21 cellular contexts compared by ENCODE assay signal in genomic region chr7:154912921-154913644, GRCh38.
DNase-seq lines count a peak whose midpoint lies in the region; ATAC-seq, FAIRE-seq and TF ChIP-seq lines count a peak whose summit lies in the region.
"Had no signal": no experiment of that assay in that cellular context is flagged by ENCODE, and none has a peak within 500 bp of the region (broad histone marks: within the 10 kb centered on the region; RNA-seq: fewer than 3 reads in every experiment).

No MANE protein-coding gene starts in this region.

- no peak for FAIRE-seq in pancreas (lab: Jason Lieb, UNC)
- FAIRE-seq: astrocyte, HTR-8/SVneo had no signal

- ATAC-seq in IMR-90 (ENCODE audit: low read depth), result no peak
- no peak for ATAC-seq in stimulated activated naive B cell treated with anti-CD40 and anti-IgM and Interleukin-4, amounts not matched to agents 10 μg/mL and 1 μg/mL and 100 μg/mL, for 72 hours (replicated peaks)
- ATAC-seq in omental fat pad (ENCODE audit: low FRiP score), result no peak
- no peak for ATAC-seq in GM18520 (IDR thresholded peaks at IDR 0.05; ENCODE audit: unreplicated experiment)
- no peak for ATAC-seq in pancreas

- TF ChIP-seq RAD21 in IMR-90 (IDR thresholded peaks at IDR 0.05; ENCODE audit: low read length), result no peak

- H3K18ac ChIP-seq in IMR-90 (ENCODE audit: low read depth, low read length), result no peak overlapping the region

- H3K14ac ChIP-seq in IMR-90 (replicated peaks; ENCODE audit: low read depth, low read length), result no peak overlapping the region

- H3K27ac ChIP-seq in IMR-90 (ENCODE audit: insufficient read depth, low read length), result no peak overlapping the region
- peak overlapping the region; percentile 42 for H3K27ac ChIP-seq in layer of hippocampus (ENCODE audit: low read depth, low read length)
- H3K27ac ChIP-seq in pancreas, result no peak overlapping the region
- H3K27ac ChIP-seq: psoas muscle, thyroid gland had no signal

- H3K9me1 ChIP-seq in IMR-90 (ENCODE audit: insufficient read depth, low read length), result no peaks in the 10 kb centered on the region

- no peak overlapping the region for H4K8ac ChIP-seq in IMR-90 (ENCODE audit: low read depth in 2 of 2, low read length in 2 of 2)

- peaks cover 2 to 8% of the 10 kb centered on the region in 2 donors for H3K36me3 Mint-ChIP-seq in stimulated activated naive B cell treated with anti-CD40 and anti-IgM and Interleukin-4, amounts not matched to agents 10 μg/mL and 1 μg/mL and 100 μg/mL, for 72 hours
- H3K36me3 Mint-ChIP-seq: activated naive CD8-positive, alpha-beta T cell; CD8-positive, alpha-beta T cell; mesothelial cell of epicardium; stimulated activated memory B cell treated with anti-CD40 and anti-IgM and Interleukin-4, amounts not matched to agents 10 μg/mL and 1 μg/mL and 100 μg/mL, for 72 hours had no signal

- no peak overlapping the region for H3K4me3 Mint-ChIP-seq in stimulated activated naive B cell treated with anti-CD40 and anti-IgM and Interleukin-4, amounts not matched to agents 10 μg/mL and 1 μg/mL and 100 μg/mL, for 72 hours
- H3K4me3 Mint-ChIP-seq: neural crest cell had no signal

- H2BK20ac ChIP-seq in IMR-90 (ENCODE audit: low read depth, low read length), result no peak overlapping the region

- H3K27me3 Mint-ChIP-seq in stimulated activated naive B cell treated with anti-CD40 and anti-IgM and Interleukin-4, amounts not matched to agents 10 μg/mL and 1 μg/mL and 100 μg/mL, for 72 hours, result peaks cover 48 to 67% of the 10 kb centered on the region in 2 donors

- H4K20me1 ChIP-seq in IMR-90 (ENCODE audit: insufficient read depth, low read length), result no peaks in the 10 kb centered on the region

- no peak for TF ChIP-seq CTCF in IMR-90 (conservative IDR thresholded peaks at IDR 0.05; ENCODE audit: low read depth, low read length)
- TF ChIP-seq CTCF in omental fat pad (IDR thresholded peaks at IDR 0.05), result no peak
- TF ChIP-seq CTCF in pancreas (IDR thresholded peaks at IDR 0.05), result no peak

- no peaks in the 10 kb centered on the region for H3K36me3 ChIP-seq in IMR-90 (ENCODE audit: control insufficient read depth, insufficient read depth, low read length)
- H3K36me3 ChIP-seq in pancreas, result no peaks in the 10 kb centered on the region
- H3K36me3 ChIP-seq: thyroid gland had no signal

- no peak overlapping the region for H2AFZ ChIP-seq in IMR-90 (replicated peaks; ENCODE audit: low read length, poor library complexity)

- H3K9me3 ChIP-seq in IMR-90 (ENCODE audit: control insufficient read depth, insufficient read depth, low read length), result peaks cover 3% of the 10 kb centered on the region; the same call in 1 of the 2 replicates
- H3K9me3 ChIP-seq in pancreas, result no peaks in the 10 kb centered on the region
- H3K9me3 ChIP-seq: psoas muscle, thyroid gland had no signal

- H3K4me1 Mint-ChIP-seq in stimulated activated naive B cell treated with anti-CD40 and anti-IgM and Interleukin-4, amounts not matched to agents 10 μg/mL and 1 μg/mL and 100 μg/mL, for 72 hours, result peaks cover 6 to 14% of the 10 kb centered on the region in 2 donors
- H3K4me1 Mint-ChIP-seq: activated T-helper 17 cell treated with anti-CD3 and anti-CD28 coated beads, Interleukin-2, amount 50 U/mL, for 72 hours; neural crest cell had no signal

- H3K4me2 ChIP-seq in IMR-90 (ENCODE audit: low read depth, low read length), result no peak overlapping the region

- in situ Hi-C loops in IMR-90 (cut with MboI; ENCODE audit: low sequenced_read_pairs), result no loop called here

- H3K79me1 ChIP-seq in IMR-90 (ENCODE audit: low read depth in 1 of 2, low read length in 2 of 2), result no peaks in the 10 kb centered on the region

- DNase-seq in IMR-90 (no peak), cerebellar cortex (ENCODE audit: low spot score) (peak; percentile 68), omental fat pad (ENCODE audit: low spot score) (no peak), pancreas (no peak)
- no peak for DNase-seq in stimulated activated naive B cell treated with anti-CD40 and anti-IgM and Interleukin-4, amounts not matched to agents 10 μg/mL and 1 μg/mL and 100 μg/mL, for 72 hours
- DNase-seq: NCI-H2227 treated with DMSO at 0.1 percent for 48 hours had no signal

- peak overlapping the region; percentile 33 for H3K27ac Mint-ChIP-seq in stimulated activated naive B cell treated with anti-CD40 and anti-IgM and Interleukin-4, amounts not matched to agents 10 μg/mL and 1 μg/mL and 100 μg/mL, for 72 hours
- H3K27ac Mint-ChIP-seq: activated naive CD8-positive, alpha-beta T cell; activated T-helper 17 cell treated with anti-CD3 and anti-CD28 coated beads, Interleukin-2, amount 50 U/mL, for 72 hours; CD8-positive, alpha-beta T cell; endodermal cell; HFFc6; mesothelial cell of epicardium had no signal

- H3K9ac ChIP-seq in IMR-90 (ENCODE audit: low read depth, low read length), result no peak overlapping the region

- H2BK15ac ChIP-seq in IMR-90 (ENCODE audit: low read depth, low read length), result no peak overlapping the region

- H2BK5ac ChIP-seq in IMR-90 (ENCODE audit: low read depth, low read length, poor library complexity, severe bottlenecking), result no peak overlapping the region

- H3K27me3 ChIP-seq in IMR-90 (ENCODE audit: control insufficient read depth, insufficient read depth, low read length) (peaks cover 12% of the 10 kb centered on the region; the same call in 1 of the 2 replicates), layer of hippocampus (ENCODE audit: control insufficient read depth, insufficient read depth, low read length) (peaks cover 4% of the 10 kb centered on the region), pancreas (no peaks in the 10 kb centered on the region)
- H3K27me3 ChIP-seq: thyroid gland had no signal

- no peak overlapping the region for H2AK5ac ChIP-seq in IMR-90 (ENCODE audit: low read depth, low read length)

- POLR2A ChIA-PET in IMR-90 (lab: Charles Lee; ENCODE audit: unreplicated experiment), result no interaction called here

- H3K23ac ChIP-seq in IMR-90 (ENCODE audit: low read depth, low read length), result no peak overlapping the region

- BruUV-seq in IMR-90 (replicated peaks; lab: Mats Ljungman, UMichigan), result no TSS peak

- CTCF ChIA-PET in IMR-90 (lab: Yijun Ruan, JAX), result interaction anchor here (0.8 to 2.4 kb wide), 7 partner anchors 11 to 432 kb away, joined by 3 to 11 read pairs (median 4); no protein-coding TSS in a partner anchor

- dilution Hi-C loops in IMR-90 (cut with HindIII; ENCODE audit: low sequenced_read_pairs, unreplicated experiment), result no loop called here

- intact Hi-C loops in IMR-90 (cut with micrococcal nuclease) (loop anchor here (1.0 kb wide), 1 partner anchor 432 kb away; no protein-coding TSS in a partner anchor), pancreas (cut with DNase I) (loop anchor here in 1 of 3 donors (10.0 kb wide), 1 partner anchor 442 kb away; no protein-coding TSS in a partner anchor)

- no peak overlapping the region for H4K5ac ChIP-seq in IMR-90 (ENCODE audit: low read depth, low read length)

- peak overlapping the region; percentile 0 for H2AK9ac ChIP-seq in IMR-90 (replicated peaks; ENCODE audit: low read depth, low read length, poor library complexity)

- 28% methylated on average over 5 of the region's 22 CpGs; no CpG with 5 or more reads in 1 of the 2 experiments for WGBS in IMR-90 (ENCODE audit: extremely low coverage in 2 of 2, insufficient read length in 1 of 2), 2 experiments
- WGBS in pancreas, 2 donors, result 70% methylated on average over 22 of the region's 22 CpGs

- no peak overlapping the region for H4K91ac ChIP-seq in IMR-90 (ENCODE audit: insufficient read depth, low read depth, low read length)

- H2BK120ac ChIP-seq in IMR-90 (ENCODE audit: low read depth, low read length), result no peak overlapping the region

- H3K9me3 Mint-ChIP-seq in stimulated activated naive B cell treated with anti-CD40 and anti-IgM and Interleukin-4, amounts not matched to agents 10 μg/mL and 1 μg/mL and 100 μg/mL, for 72 hours, result peaks cover 2 to 9% of the 10 kb centered on the region in 2 donors
- H3K9me3 Mint-ChIP-seq: activated T-helper 17 cell treated with anti-CD3 and anti-CD28 coated beads, Interleukin-2, amount 50 U/mL, for 72 hours; neural crest cell had no signal

- no peak overlapping the region for H3K4ac ChIP-seq in IMR-90 (ENCODE audit: low read depth, low read length)

- H3K4me1 ChIP-seq in IMR-90 (ENCODE audit: control insufficient read depth, insufficient read depth, low read length), result no peaks in the 10 kb centered on the region
- no peaks in the 10 kb centered on the region for H3K4me1 ChIP-seq in pancreas
- H3K4me1 ChIP-seq: psoas muscle had no signal

- TF ChIP-seq POLR2A in IMR-90 (IDR thresholded peaks at IDR 0.05; ENCODE audit: low read depth, low read length), result no peak

- H3K4me3 ChIP-seq in IMR-90 (ENCODE audit: insufficient read depth, low read depth, low read length), result no peak overlapping the region
- H3K4me3 ChIP-seq in pancreas, result no peak overlapping the region
- H3K4me3 ChIP-seq: GM12878 had no signal

- H3K56ac ChIP-seq in IMR-90 (ENCODE audit: extremely low read depth, insufficient read depth, low read length), result no peak overlapping the region

TF ChIP-seq in IMR-90, 13 proteins besides CTCF, POLR2A, EP300 and RAD21 (continues in another document):
- TF ChIP-seq NFE2L2 (IDR thresholded peaks at IDR 0.05; ENCODE audit: low read depth, low read length) (no peak), MAZ (IDR thresholded peaks at IDR 0.05; ENCODE audit: borderline replicate concordance, low read depth, low read length) (no peak), FOS (IDR thresholded peaks at IDR 0.05; ENCODE audit: low read depth, low read length) (no peak), RFX5 (IDR thresholded peaks at IDR 0.05; ENCODE audit: low read depth, low read length) (no peak), USF2 (IDR thresholded peaks at IDR 0.05; ENCODE audit: low read depth, low read length) (no peak), MAFK (IDR thresholded peaks at IDR 0.05; ENCODE audit: low read depth, low read length) (no peak), SMC3 (IDR thresholded peaks at IDR 0.05; ENCODE audit: low read depth, low read length) (no peak), BHLHE40 (IDR thresholded peaks at IDR 0.05; ENCODE audit: low read depth, low read length) (no peak), MXI1 (IDR thresholded peaks at IDR 0.05; ENCODE audit: borderline replicate concordance, low read depth, low read length) (no peak)
